ENCODE assay signal across 13 cellular contexts in genomic region chr5:157217289-157218024, GRCh38. TPM values are rescaled to one million over a fixed set of nuclear protein-coding genes. Genes with fewer than 3 reads are reported as not detected.
DNase-seq lines count a peak whose midpoint lies in the region; ATAC-seq and TF ChIP-seq lines count a peak whose summit lies in the region.
"Had no signal": no experiment of that assay in that cellular context is flagged by ENCODE, and none has a peak within 500 bp of the region (broad histone marks: within the 10 kb centered on the region; RNA-seq: fewer than 3 reads in every experiment).

No MANE protein-coding gene starts in this region.

- H3K36me3 ChIP-seq in DND-41 (ENCODE audit: insufficient read depth, low read length) (peaks cover 92% of the 10 kb centered on the region), mucosa of descending colon (ENCODE audit: low read depth) (no peaks in the 10 kb centered on the region), SJCRH30 (no peaks in the 10 kb centered on the region)
- H3K36me3 ChIP-seq: heart right ventricle, sigmoid colon had no signal

- H2AFZ ChIP-seq in DND-41 (ENCODE audit: low read depth, low read length): peak overlapping the region; percentile 47

- H3K79me2 ChIP-seq in DND-41 (ENCODE audit: insufficient read depth, low read length): peaks cover 14% of the 10 kb centered on the region; the same call in 1 of the 2 replicates

- no peak for TF ChIP-seq CTCF in DND-41 (IDR thresholded peaks at IDR 0.05; ENCODE audit: borderline replicate concordance, extremely low read depth, low read length, poor library complexity, severe bottlenecking)
- no peak for TF ChIP-seq CTCF in mucosa of descending colon (IDR thresholded peaks at IDR 0.05)

- peak overlapping the region; percentile 49 for H3K4me2 ChIP-seq in DND-41 (ENCODE audit: insufficient read depth, low read length)

- no peaks in the 10 kb centered on the region for H3K27me3 Mint-ChIP-seq in activated naive CD8-positive, alpha-beta T cell

- DNase-seq in DND-41 (peak; percentile 83), EL (no peak), mucosa of descending colon (no peak), SJCRH30 (no peak)
- DNase-seq in activated CD4-positive, alpha-beta T cell treated with anti-CD3 and anti-CD28 coated beads for 1 hour: peak; percentile 34
- peak; percentile 49 to 71 for DNase-seq in stimulated activated CD4-positive, alpha-beta T cell treated with anti-CD3 and anti-CD28 coated beads, Interleukin-2, amount 100 ng/mL, for 24 hours
- DNase-seq: heart right ventricle, midbrain, sigmoid colon had no signal

- H3K27me3 ChIP-seq in DND-41 (ENCODE audit: insufficient read depth, low read length, poor library complexity) (no peaks in the 10 kb centered on the region), SJCRH30 (no peaks in the 10 kb centered on the region)
- H3K27me3 ChIP-seq: sigmoid colon had no signal

- peaks cover 95% of the 10 kb centered on the region for H3K4me1 Mint-ChIP-seq in activated naive CD8-positive, alpha-beta T cell (ENCODE audit: low read depth)

- no peaks in the 10 kb centered on the region for H3K9me3 Mint-ChIP-seq in activated naive CD8-positive, alpha-beta T cell (ENCODE audit: low read depth)

- peak overlapping the region; percentile 81 for H3K4me3 Mint-ChIP-seq in activated naive CD8-positive, alpha-beta T cell

- peak overlapping the region; percentile 50 for H3K9ac ChIP-seq in DND-41 (ENCODE audit: low read depth, low read length)

- H3K4me1 ChIP-seq in DND-41 (ENCODE audit: insufficient read depth, low read length) (peaks cover 60% of the 10 kb centered on the region), mucosa of descending colon (ENCODE audit: low read depth) (no peaks in the 10 kb centered on the region), SJCRH30 (no peaks in the 10 kb centered on the region)
- H3K4me1 ChIP-seq: sigmoid colon had no signal

- H3K27ac Mint-ChIP-seq in activated naive CD8-positive, alpha-beta T cell: peak overlapping the region; percentile 98

- peak; percentile 75 for ATAC-seq in DND-41 (ENCODE audit: insufficient read depth, low read depth)
- ATAC-seq in GM18520 (IDR thresholded peaks at IDR 0.05; ENCODE audit: unreplicated experiment): no peak
- no peak for ATAC-seq in mucosa of descending colon
- ATAC-seq: heart right ventricle, Right ventricle myocardium inferior had no signal

- intact Hi-C loops in mucosa of descending colon (cut with DNase I, micrococcal nuclease): no loop called here

- H3K4me3 ChIP-seq in DND-41 (ENCODE audit: low read depth in 1 of 2, low read length in 2 of 2) (peak overlapping the region in 1 of 2 experiments; percentile 30; a peak in 1 of 4 replicates), mucosa of descending colon (no peak overlapping the region), SJCRH30 (no peak overlapping the region)
- H3K4me3 ChIP-seq: heart right ventricle, sigmoid colon had no signal

- no peaks in the 10 kb centered on the region for H4K20me1 ChIP-seq in DND-41 (ENCODE audit: insufficient read depth, low read length)

- peaks cover 68% of the 10 kb centered on the region for H3K36me3 Mint-ChIP-seq in activated naive CD8-positive, alpha-beta T cell

- H3K27ac ChIP-seq in DND-41 (ENCODE audit: low read length): peak overlapping the region; percentile 86
- H3K27ac ChIP-seq in SJCRH30: no peak overlapping the region
- H3K27ac ChIP-seq: sigmoid colon had no signal

- H3K9me3 ChIP-seq in DND-41 (ENCODE audit: insufficient read depth, low read length, severe bottlenecking) (no peaks in the 10 kb centered on the region), mucosa of descending colon (no peaks in the 10 kb centered on the region), SJCRH30 (replicated peaks) (no peaks in the 10 kb centered on the region)
- H3K9me3 ChIP-seq: heart right ventricle, sigmoid colon had no signal

RNA-seq across cellular contexts. Expression of gene ITK, which starts 36.8 kb away (rescaled TPM):
- total RNA-seq in mucosa of descending colon: 1 to 10 TPM; 2.6 to 5.7 (median 2.7) TPM
- not detected in 2 replicates for total RNA-seq in SJCRH30 (2014; rRNA removed; shearing (Covaris generic))
- total RNA-seq: temporal lobe had no signal

RNA-seq across cellular contexts. Expression of gene CYFIP2, which starts 48.5 kb away (rescaled TPM):
- total RNA-seq in mucosa of descending colon: 10 to 100 TPM; 24.8 to 28.6 (median 25.8) TPM
- total RNA-seq in SJCRH30 (2014; rRNA removed; shearing (Covaris generic)): 1.3 and 2.8 TPM in 2 replicates

RNA-seq across cellular contexts. Expression of gene GARIN3, which starts 51.4 kb away (rescaled TPM):
- total RNA-seq in mucosa of descending colon: not detected
- not detected in 2 replicates for total RNA-seq in SJCRH30 (2014; rRNA removed; shearing (Covaris generic))
- total RNA-seq: heart right ventricle, Right ventricle myocardium inferior, sigmoid colon, temporal lobe had no signal

Comparison
In these comparisons a context has a peak if more than half of its experiments do, and no peak if none do; other contexts are left out.
1. DNase-seq: peak in DND-41 (single experiment), activated CD4-positive, alpha-beta T cell treated with anti-CD3 and anti-CD28 coated beads for 1 hour (single experiment) and stimulated activated CD4-positive, alpha-beta T cell treated with anti-CD3 and anti-CD28 coated beads, Interleukin-2, amount 100 ng/mL, for 24 hours (2 of 2); none in EL (single experiment), mucosa of descending colon (0 of 3) and SJCRH30 (0 of 2).